ENCODE assay signal across 8 cellular contexts in the genomic region with DNA sequence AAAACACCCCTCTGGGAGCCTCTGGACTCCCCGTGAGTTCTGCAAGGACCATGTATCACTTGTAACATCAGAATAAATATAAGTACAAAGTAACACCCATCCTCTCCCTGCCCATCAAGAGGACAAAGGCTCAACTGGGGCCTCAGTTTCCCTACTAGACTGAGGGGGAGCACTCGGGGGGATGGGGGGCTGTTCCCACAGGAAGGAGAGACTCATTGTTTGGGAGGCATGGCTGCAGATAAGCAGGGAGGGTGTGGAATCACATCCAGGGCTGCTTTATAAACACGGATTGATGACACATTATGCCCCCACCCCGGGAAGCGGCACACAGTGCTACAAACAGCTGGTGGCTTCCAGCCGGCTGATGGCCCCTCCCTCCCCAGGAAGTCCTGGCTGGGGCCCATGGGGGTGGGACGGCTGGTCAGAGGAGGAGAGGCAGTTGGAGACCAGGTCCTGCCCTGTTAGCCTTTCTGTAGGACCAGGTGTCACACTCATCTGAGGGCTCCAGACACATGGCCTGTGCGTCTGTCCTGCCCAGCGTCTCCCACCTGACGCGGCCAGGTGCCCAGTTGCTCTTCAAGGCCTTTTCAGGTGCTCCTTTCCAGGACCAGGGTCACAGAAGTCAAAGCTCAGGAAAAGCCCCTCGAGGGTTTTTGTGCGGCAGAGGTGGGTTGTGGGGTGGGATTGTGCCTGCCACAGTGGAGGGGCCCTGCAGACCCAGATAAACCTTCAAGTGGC. TPM values are rescaled to one million over a fixed set of nuclear protein-coding genes. Genes with fewer than 3 reads are reported as not detected.
DNase-seq lines count a peak whose midpoint lies in the region; ATAC-seq and TF ChIP-seq lines count a peak whose summit lies in the region.

No MANE protein-coding gene starts in this region.

- in situ Hi-C loops in GM23248 (cut with MboI) (no loop called here), GM13977 (cut with MboI; ENCODE audit: low pct_unique_long_range_greater_than_20kb, low sequenced_read_pairs, unreplicated experiment) (no loop called here)

- H3K4me3 Mint-ChIP-seq in nephron progenitor cell: peak overlapping the region; percentile 52

- H3K27ac ChIP-seq in GM23248: peak overlapping the region; percentile 98
- H3K27ac ChIP-seq in SU-DHL-6 (ENCODE audit: low read depth, low read length): no peak overlapping the region

- 9 to 12% methylated on average over 13 of the region's 13 CpGs for WGBS in GM23248 (ENCODE audit: low coverage in 1 of 2, low lambda C conversion rate in 2 of 2, missing lambda C conversion rate in 2 of 2), 2 experiments

- H3K4me1 ChIP-seq in GM23248 (ENCODE audit: insufficient read depth): peaks cover 29% of the 10 kb centered on the region

- H3K36me3 ChIP-seq in GM23248 (ENCODE audit: low read depth): 0 out of 2 replicates have a peak, but pooled peaks cover 9% of the 10 kb centered on the region
- no peaks in the 10 kb centered on the region for H3K36me3 ChIP-seq in SU-DHL-6 (ENCODE audit: low read length)

- H3K9ac ChIP-seq in GM23248 (peak overlapping the region; percentile 95), SU-DHL-6 (ENCODE audit: low read length) (peak overlapping the region; percentile 82)

- H3K36me3 Mint-ChIP-seq in nephron progenitor cell (ENCODE audit: low read depth): no peaks in the 10 kb centered on the region

- H3F3A ChIP-seq in GM23248 (ENCODE audit: insufficient read depth) (peaks cover 22% of the 10 kb centered on the region), SU-DHL-6 (ENCODE audit: insufficient read depth) (no peaks in the 10 kb centered on the region)

- H3K4me2 ChIP-seq in GM23248 (ENCODE audit: unreplicated experiment) (peak overlapping the region; percentile 91), SU-DHL-6 (ENCODE audit: low read depth, low read length, poor library complexity, severe bottlenecking) (peak overlapping the region; percentile 59)

- no peak overlapping the region for H3K27ac Mint-ChIP-seq in nephron progenitor cell

- DNase-seq in AG08396 (ENCODE audit: low spot score): peak; percentile 92
- peak; percentile 90 for DNase-seq in GM23248
- DNase-seq in nephron progenitor cell: no peak
- DNase-seq in GM13977 (ENCODE audit: low spot score): no peak
- no peak for DNase-seq in T-helper 9 cell

- peaks cover 31% of the 10 kb centered on the region for H3K79me2 ChIP-seq in GM23248 (ENCODE audit: insufficient read depth)
- no peaks in the 10 kb centered on the region for H3K79me2 ChIP-seq in SU-DHL-6 (ENCODE audit: insufficient read depth, low read length)

- no peaks in the 10 kb centered on the region for H3K9me3 ChIP-seq in GM23248 (ENCODE audit: low read depth)
- H3K9me3 ChIP-seq in SU-DHL-6 (ENCODE audit: insufficient read depth, low read length): no peaks in the 10 kb centered on the region

- H2AFZ ChIP-seq in GM23248 (no peak overlapping the region), SU-DHL-6 (ENCODE audit: low read depth, low read length, severe bottlenecking) (no peak overlapping the region)

- H3K4me3 ChIP-seq in GM23248: peak overlapping the region; percentile 87
- no peak overlapping the region for H3K4me3 ChIP-seq in SU-DHL-6 (ENCODE audit: insufficient read depth, low read length, poor library complexity, severe bottlenecking)

- H3K27me3 Mint-ChIP-seq in nephron progenitor cell (ENCODE audit: low read depth, poor library complexity): no peaks in the 10 kb centered on the region

- no peaks in the 10 kb centered on the region for H3K9me3 Mint-ChIP-seq in nephron progenitor cell

- H3K9me2 ChIP-seq in GM23248 (ENCODE audit: insufficient read depth) (no peaks in the 10 kb centered on the region), SU-DHL-6 (replicated peaks; ENCODE audit: insufficient read depth, low read length) (no peaks in the 10 kb centered on the region)

- H3K4me1 Mint-ChIP-seq in nephron progenitor cell: peaks cover 59% of the 10 kb centered on the region

- no peaks in the 10 kb centered on the region for H4K20me1 ChIP-seq in GM23248 (ENCODE audit: insufficient read depth)
- H4K20me1 ChIP-seq in SU-DHL-6 (ENCODE audit: low read depth, low read length): no peaks in the 10 kb centered on the region

- TF ChIP-seq CTCF in SU-DHL-6 (IDR thresholded peaks at IDR 0.05; ENCODE audit: insufficient read depth, low read length, poor library complexity, severe bottlenecking): no peak
- TF ChIP-seq CTCF in nephron progenitor cell (IDR thresholded peaks at IDR 0.05): no peak
- TF ChIP-seq CTCF in GM13977 (IDR thresholded peaks at IDR 0.05; ENCODE audit: extremely low read depth, insufficient read depth, missing control alignments): no peak

- H3K27me3 ChIP-seq in GM23248 (replicated peaks; ENCODE audit: insufficient read depth) (no peaks in the 10 kb centered on the region), SU-DHL-6 (ENCODE audit: low read length) (no peaks in the 10 kb centered on the region)

- ATAC-seq in esophagus mucosa (peak; percentile 2), HG03469 (IDR thresholded peaks at IDR 0.05; ENCODE audit: unreplicated experiment) (no peak)

RNA-seq across cellular contexts. Expression of a gene that starts 1.3 kb away (rescaled TPM):
- 127 and 222 TPM in 2 replicates for total RNA-seq in GM23248 (2014; rRNA removed; shearing (Covaris generic))
- 132 and 134 TPM in 2 replicates for polyA plus RNA-seq in GM23248 (2016; fragmentation: Nextera tagmentation; extraction: Ambion mirVana)
- total RNA-seq in esophagus mucosa: 46.5 TPM

RNA-seq across cellular contexts. Expression of a gene that starts 4.3 kb away (rescaled TPM):
- total RNA-seq in GM23248 (2014; rRNA removed; shearing (Covaris generic)): 54.6 and 61.7 TPM in 2 replicates
- 62.2 and 62.6 TPM in 2 replicates for polyA plus RNA-seq in GM23248 (2016; fragmentation: Nextera tagmentation; extraction: Ambion mirVana)
- 21.8 TPM for total RNA-seq in esophagus mucosa

RNA-seq across cellular contexts. Expression of a gene that starts 23.1 kb away (rescaled TPM):
- total RNA-seq in GM23248 (2014; rRNA removed; shearing (Covaris generic)): 12.1 and 17.6 TPM in 2 replicates
- 30.4 and 31.5 TPM in 2 replicates for polyA plus RNA-seq in GM23248 (2016; fragmentation: Nextera tagmentation; extraction: Ambion mirVana)
- 18.8 TPM for total RNA-seq in esophagus mucosa

RNA-seq across cellular contexts. Expression of a gene that starts 23.3 kb away (rescaled TPM):
- total RNA-seq in GM23248 (2014; rRNA removed; shearing (Covaris generic)): 2.2 and 5.2 TPM in 2 replicates
- 16.0 and 17.2 TPM in 2 replicates for polyA plus RNA-seq in GM23248 (2016; fragmentation: Nextera tagmentation; extraction: Ambion mirVana)
- total RNA-seq in esophagus mucosa: 9.5 TPM

Comparison
In these comparisons a context has a peak if more than half of its experiments do, and no peak if none do; other contexts are left out.
1. DNase-seq: peak in AG08396 (single experiment) and GM23248 (single experiment); none in nephron progenitor cell (single experiment), GM13977 (single experiment) and T-helper 9 cell (single experiment).